Comparison of ENCODE assay signal across 8 cellular contexts in genomic region chr16:29227756-29228663, GRCh38.
DNase-seq lines count a peak whose midpoint lies in the region; ATAC-seq, FAIRE-seq and TF ChIP-seq lines count a peak whose summit lies in the region.
"Not testable (repeated sequence)": the region's sequence is repeated elsewhere in the genome, so short reads cannot be mapped to it uniquely, and the experiment has no call there.

No MANE protein-coding gene starts in this region.

- H3K9me3 ChIP-seq in A673 (ENCODE audit: low read depth, low read length, poor library complexity, severe bottlenecking); MG63: not testable (repeated sequence)

- intact Hi-C loops in A673 (cut with micrococcal nuclease; ENCODE audit: unreplicated experiment); dorsolateral prefrontal cortex (cut with DNase I): not testable (repeated sequence)

- H3K4me3 ChIP-seq in A673 (ENCODE audit: low read depth, low read length, poor library complexity, severe bottlenecking); MG63; dorsolateral prefrontal cortex: not testable (repeated sequence)

- not testable (repeated sequence) for H3K36me3 ChIP-seq in A673 (ENCODE audit: insufficient read depth, low read length, poor library complexity, severe bottlenecking); MG63

- CTCF ChIA-PET in A673 (lab: Charles Lee), result not testable (repeated sequence)

- BruUV-seq in A673 (replicated peaks; lab: Mats Ljungman, UMichigan), result not testable (repeated sequence)

- DNase-seq in A673 (ENCODE audit: low spot score), result peak; percentile 53
- not testable (repeated sequence) for DNase-seq in GM18507 (ENCODE audit: extremely low spot score, insufficient read length, low read depth)
- DNase-seq in MG63, result peak; percentile 21
- DNase-seq in RCC 7860 (ENCODE audit: low spot score), result peak; percentile 12
- DNase-seq in activated CD8-positive, alpha-beta memory T cell treated with anti-CD3 and anti-CD28 coated beads for 48 hours (ENCODE audit: low read depth in 2 of 3, low spot score in 2 of 3), result peak in 2 of 3 experiments; percentile 20 to 26
- peak in 7 of 10 donors; percentile 21 to 64 (median 53) for DNase-seq in dorsolateral prefrontal cortex
- peak; percentile 85 for DNase-seq in left lobe of liver (ENCODE audit: low spot score)
- DNase-seq in stimulated activated CD4-positive, alpha-beta T cell treated with anti-CD3 and anti-CD28 coated beads, Interleukin-15, amount 100 ng/mL, for 24 hours, result peak; percentile 61

- peak; percentile 91 for FAIRE-seq in GM18507 (lab: Jason Lieb, UNC)
- not testable (repeated sequence) for FAIRE-seq in RCC 7860 (lab: Jason Lieb, UNC)

- TF ChIP-seq CTCF in A673 (conservative IDR thresholded peaks at IDR 0.05; ENCODE audit: low read depth, low read length) (peak; percentile 46), dorsolateral prefrontal cortex (IDR thresholded peaks at IDR 0.05 in 54 of 56, conservative IDR thresholded peaks at IDR 0.05 in 2 of 56; ENCODE audit: low read depth in 1 of 56, partially characterized antibody in 56 of 56) (peak in 53 of 56 donors; percentile 15 to 68 (median 41))

- H3K27ac ChIP-seq in A673 (ENCODE audit: low read depth, low read length, poor library complexity, severe bottlenecking); dorsolateral prefrontal cortex: not testable (repeated sequence)

- POLR2A ChIA-PET in A673 (lab: Charles Lee; ENCODE audit: low non-redundant PET), result not testable (repeated sequence)

- not testable (repeated sequence) for H3K27me3 ChIP-seq in A673 (replicated peaks; ENCODE audit: insufficient read depth, low read depth, low read length, poor library complexity); MG63; dorsolateral prefrontal cortex

- H3K4me1 ChIP-seq in A673 (ENCODE audit: insufficient read depth, low read length, poor library complexity, severe bottlenecking), result not testable (repeated sequence)

- ATAC-seq in left lobe of liver, result peak; percentile 86
